14 cellular contexts compared by ENCODE assay signal in the genomic region with DNA sequence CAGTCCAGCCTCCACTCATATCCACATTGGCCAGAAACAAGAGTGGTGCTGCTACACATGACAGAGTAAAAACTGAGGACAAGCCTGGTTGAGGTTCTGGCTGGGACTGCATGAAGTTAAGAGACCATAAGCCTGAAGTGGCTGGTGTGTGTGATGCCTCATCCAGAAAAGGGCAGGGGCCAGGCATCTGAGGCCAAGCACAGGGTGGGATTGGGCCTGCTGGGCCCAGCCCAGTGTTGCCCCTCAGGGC.
"Had no signal": no experiment of that assay in that cellular context is flagged by ENCODE, and none has a peak within 500 bp of the region (broad histone marks: within the 10 kb centered on the region; RNA-seq: fewer than 3 reads in every experiment).

No MANE protein-coding gene starts in this region.

- H3K4me3 ChIP-seq: cardiac muscle cell, psoas muscle had no signal

- H3K27ac ChIP-seq: cardiac muscle cell, psoas muscle had no signal

- DNase-seq: activated CD4-positive, alpha-beta memory T cell treated with anti-CD3 and anti-CD28 coated beads, Interleukin-2, amount 10 ng/mL, durations not matched to agents 7 days and 5 days; activated CD4-positive, alpha-beta T cell treated with anti-CD3 and anti-CD28 coated beads for 1 hour; activated CD8-positive, alpha-beta memory T cell treated with anti-CD3 and anti-CD28 coated beads, Interleukin-2, amount 50 U/mL, for 4 hours; activated gamma-delta T cell treated with Interleukin-2 at 50 U/mL for 16 hours; activated naive CD8-positive, alpha-beta T cell treated with anti-CD3 and anti-CD28 coated beads for 36 hours; activated T-cell treated with anti-CD3 and anti-CD28 coated beads, Interleukin-2, amount 50 U/mL, for 72 hours; effector memory CD4-positive, alpha-beta T cell; left colon; mesenchymal stem cell; occipital lobe; SW 1271 had no signal

- ATAC-seq: activated T-cell treated with anti-CD3 and anti-CD28 coated beads, Interleukin-2, amount 50 U/mL, for 72 hours; left colon; natural killer cell treated with Interleukin-12 subunit alpha and Interleukin-12 subunit beta and Interleukin-15 and Interleukin-18, amount 100 ng/mL, for 72 hours had no signal

- H3K27me3 ChIP-seq: cardiac muscle cell had no signal

- H3K36me3 ChIP-seq: cardiac muscle cell had no signal

- H3K9me3 ChIP-seq: psoas muscle had no signal
